In the genomic region with DNA sequence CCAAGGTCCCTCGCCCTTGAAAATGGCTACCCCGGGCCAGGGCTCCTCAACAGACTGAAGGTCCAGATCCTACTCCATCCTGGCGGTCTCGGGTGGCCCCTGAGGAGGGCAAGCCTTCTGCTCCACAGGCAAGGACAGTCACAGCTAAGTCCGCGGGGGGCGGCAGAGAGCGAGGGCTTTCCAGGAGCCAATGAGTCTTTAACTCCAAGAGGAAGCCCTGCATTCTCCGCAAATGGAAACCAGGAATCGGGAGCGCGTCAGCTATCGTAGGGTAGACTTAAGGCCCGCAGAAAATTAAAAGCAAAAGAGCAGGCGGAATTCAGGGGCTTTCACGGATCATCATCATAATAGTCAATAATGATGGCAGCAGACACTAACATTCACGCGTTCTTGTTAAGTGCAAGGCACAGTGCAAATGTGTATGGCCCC, we compare ENCODE assay signal across 1 cellular context.
TF ChIP-seq lines count a peak whose summit lies in the region.

No MANE protein-coding gene starts in this region.

TF ChIP-seq in GM23338, 12 proteins besides CTCF, POLR2A, EP300 and RAD21 (continued from another document):
- TF ChIP-seq, protein P1, sequence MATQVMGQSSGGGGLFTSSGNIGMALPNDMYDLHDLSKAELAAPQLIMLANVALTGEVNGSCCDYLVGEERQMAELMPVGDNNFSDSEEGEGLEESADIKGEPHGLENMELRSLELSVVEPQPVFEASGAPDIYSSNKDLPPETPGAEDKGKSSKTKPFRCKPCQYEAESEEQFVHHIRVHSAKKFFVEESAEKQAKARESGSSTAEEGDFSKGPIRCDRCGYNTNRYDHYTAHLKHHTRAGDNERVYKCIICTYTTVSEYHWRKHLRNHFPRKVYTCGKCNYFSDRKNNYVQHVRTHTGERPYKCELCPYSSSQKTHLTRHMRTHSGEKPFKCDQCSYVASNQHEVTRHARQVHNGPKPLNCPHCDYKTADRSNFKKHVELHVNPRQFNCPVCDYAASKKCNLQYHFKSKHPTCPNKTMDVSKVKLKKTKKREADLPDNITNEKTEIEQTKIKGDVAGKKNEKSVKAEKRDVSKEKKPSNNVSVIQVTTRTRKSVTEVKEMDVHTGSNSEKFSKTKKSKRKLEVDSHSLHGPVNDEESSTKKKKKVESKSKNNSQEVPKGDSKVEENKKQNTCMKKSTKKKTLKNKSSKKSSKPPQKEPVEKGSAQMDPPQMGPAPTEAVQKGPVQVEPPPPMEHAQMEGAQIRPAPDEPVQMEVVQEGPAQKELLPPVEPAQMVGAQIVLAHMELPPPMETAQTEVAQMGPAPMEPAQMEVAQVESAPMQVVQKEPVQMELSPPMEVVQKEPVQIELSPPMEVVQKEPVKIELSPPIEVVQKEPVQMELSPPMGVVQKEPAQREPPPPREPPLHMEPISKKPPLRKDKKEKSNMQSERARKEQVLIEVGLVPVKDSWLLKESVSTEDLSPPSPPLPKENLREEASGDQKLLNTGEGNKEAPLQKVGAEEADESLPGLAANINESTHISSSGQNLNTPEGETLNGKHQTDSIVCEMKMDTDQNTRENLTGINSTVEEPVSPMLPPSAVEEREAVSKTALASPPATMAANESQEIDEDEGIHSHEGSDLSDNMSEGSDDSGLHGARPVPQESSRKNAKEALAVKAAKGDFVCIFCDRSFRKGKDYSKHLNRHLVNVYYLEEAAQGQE (IDR thresholded peaks at IDR 0.05; ENCODE audit: unreplicated experiment) = no peak
